Comparison of ENCODE assay signal across 13 cellular contexts in the genomic region with DNA sequence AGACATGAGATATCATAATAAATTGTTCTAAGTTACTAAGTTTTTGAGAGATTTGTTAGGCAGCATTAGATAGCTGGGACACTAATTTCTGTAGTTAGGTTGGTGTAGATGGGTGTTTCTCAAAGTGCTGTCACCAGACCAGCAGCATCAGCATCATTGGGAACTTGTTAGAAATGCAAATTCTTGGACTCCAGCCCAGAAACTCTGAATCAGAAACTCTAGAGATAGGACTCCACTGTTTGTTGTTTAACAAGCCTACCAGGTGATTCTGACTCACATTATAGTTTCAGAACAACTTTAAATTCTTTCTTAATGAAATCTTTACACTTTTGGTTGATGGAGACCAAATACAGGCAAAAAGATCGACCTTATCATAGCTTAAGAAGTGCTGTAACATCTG.
DNase-seq lines count a peak whose midpoint lies in the region; ATAC-seq and TF ChIP-seq lines count a peak whose summit lies in the region.
"Had no signal": no experiment of that assay in that cellular context is flagged by ENCODE, and none has a peak within 500 bp of the region (broad histone marks: within the 10 kb centered on the region; RNA-seq: fewer than 3 reads in every experiment).

No MANE protein-coding gene starts in this region.

- no peak overlapping the region for H2BK120ac ChIP-seq in IMR-90 (ENCODE audit: low read depth, low read length)

- H2AK5ac ChIP-seq in IMR-90 (ENCODE audit: low read depth, low read length) = no peak overlapping the region

- POLR2A ChIA-PET in IMR-90 (lab: Charles Lee; ENCODE audit: unreplicated experiment) = no interaction called here

- dilution Hi-C loops in IMR-90 (cut with HindIII; ENCODE audit: low sequenced_read_pairs, unreplicated experiment) = no loop called here

- H3K4ac ChIP-seq in IMR-90 (ENCODE audit: low read depth, low read length) = no peak overlapping the region

- H3K4me1 ChIP-seq in DND-41 (ENCODE audit: insufficient read depth, low read length) (no peaks in the 10 kb centered on the region), IMR-90 (ENCODE audit: control insufficient read depth, insufficient read depth, low read length) (no peaks in the 10 kb centered on the region), aorta (ENCODE audit: control insufficient read depth in 1 of 2, insufficient read depth in 2 of 2, low read length in 2 of 2) (no peaks in the 10 kb centered on the region)
- H3K4me1 ChIP-seq: SJCRH30, stomach had no signal

- H4K20me1 ChIP-seq in DND-41 (ENCODE audit: insufficient read depth, low read length) (no peaks in the 10 kb centered on the region), IMR-90 (ENCODE audit: insufficient read depth, low read length) (no peaks in the 10 kb centered on the region)

- DNase-seq in DND-41 (no peak), IMR-90 (peak; percentile 69), astrocyte of the spinal cord (ENCODE audit: low read depth, low spot score) (peak; percentile 86), kidney tubule cell (ENCODE audit: low spot score) (peak; percentile 89), globus pallidus (ENCODE audit: low spot score) (no peak), aorta (no peak), AG20443 (ENCODE audit: low spot score) (no peak)
- DNase-seq: activated CD4-positive, alpha-beta T cell treated with anti-CD3 and anti-CD28 coated beads, Interleukin-2, amount 10 ng/mL, durations not matched to agents 24 days and 14 days; NCI-H2081 treated with DMSO at 0.1 percent for 48 hours; stimulated activated CD4-positive, alpha-beta T cell treated with anti-CD3 and anti-CD28 coated beads, Interleukin-2, amount 100 ng/mL, for 24 hours; stomach had no signal

- no peaks in the 10 kb centered on the region for H3K9me1 ChIP-seq in IMR-90 (ENCODE audit: insufficient read depth, low read length)

- H3K27me3 ChIP-seq in DND-41 (ENCODE audit: insufficient read depth, low read length, poor library complexity) (no peaks in the 10 kb centered on the region), IMR-90 (ENCODE audit: control insufficient read depth, insufficient read depth, low read length) (no peaks in the 10 kb centered on the region), aorta (ENCODE audit: control insufficient read depth in 1 of 2, insufficient read depth in 2 of 2, low read length in 1 of 2) (no peaks in the 10 kb centered on the region)
- H3K27me3 ChIP-seq: SJCRH30, stomach had no signal

- H3K23ac ChIP-seq in IMR-90 (ENCODE audit: low read depth, low read length) = no peak overlapping the region

- no peak overlapping the region for H3K9ac ChIP-seq in DND-41 (ENCODE audit: low read depth, low read length)
- no peak overlapping the region for H3K9ac ChIP-seq in IMR-90 (ENCODE audit: low read depth, low read length)

- H2BK15ac ChIP-seq in IMR-90 (ENCODE audit: low read depth, low read length) = no peak overlapping the region

- 0 out of 2 replicates have a peak overlapping the region, but pooled peaks have one; percentile 17 for H2AFZ ChIP-seq in DND-41 (ENCODE audit: low read depth, low read length)
- no peak overlapping the region for H2AFZ ChIP-seq in IMR-90 (replicated peaks; ENCODE audit: low read length, poor library complexity)

- no peak overlapping the region for H3K18ac ChIP-seq in IMR-90 (ENCODE audit: low read depth, low read length)

- peaks cover 2% of the 10 kb centered on the region for H3K9me3 ChIP-seq in DND-41 (ENCODE audit: insufficient read depth, low read length, severe bottlenecking)
- no peaks in the 10 kb centered on the region; the same call in 1 of the 2 replicates for H3K9me3 ChIP-seq in IMR-90 (ENCODE audit: control insufficient read depth, insufficient read depth, low read length)
- H3K9me3 ChIP-seq in aorta (ENCODE audit: control insufficient read depth, low read length) = no peaks in the 10 kb centered on the region
- H3K9me3 ChIP-seq: SJCRH30, stomach had no signal

- no peak overlapping the region for H2BK20ac ChIP-seq in IMR-90 (ENCODE audit: low read depth, low read length)

- in situ Hi-C loops in IMR-90 (cut with MboI; ENCODE audit: low sequenced_read_pairs) = no loop called here
- in situ Hi-C loops in astrocyte of the spinal cord (cut with HindIII; ENCODE audit: low sequenced_read_pairs) = no loop called here

- H3K36me3 ChIP-seq in DND-41 (ENCODE audit: insufficient read depth, low read length) = no peaks in the 10 kb centered on the region
- H3K36me3 ChIP-seq in IMR-90 (ENCODE audit: control insufficient read depth, insufficient read depth, low read length) = no peaks in the 10 kb centered on the region
- H3K36me3 ChIP-seq in aorta (ENCODE audit: control insufficient read depth in 1 of 2, insufficient read depth in 2 of 2, low read length in 1 of 2) = no peaks in the 10 kb centered on the region
- H3K36me3 ChIP-seq: SJCRH30, stomach had no signal

- TF ChIP-seq RAD21 in IMR-90 (IDR thresholded peaks at IDR 0.05; ENCODE audit: low read length) = no peak

- BruUV-seq in IMR-90 (replicated peaks; lab: Mats Ljungman, UMichigan) = no TSS peak

- no peaks in the 10 kb centered on the region for H3K79me2 ChIP-seq in DND-41 (ENCODE audit: insufficient read depth, low read length)

- no peak for ATAC-seq in DND-41 (ENCODE audit: insufficient read depth, low read depth)
- no peak for ATAC-seq in IMR-90 (ENCODE audit: low read depth)
- ATAC-seq in GM19467 (IDR thresholded peaks at IDR 0.05; ENCODE audit: unreplicated experiment) = no peak
- no peak for ATAC-seq in aorta (ENCODE audit: low FRiP score)

- CTCF ChIA-PET in IMR-90 (lab: Yijun Ruan, JAX) = no interaction called here

- H3K14ac ChIP-seq in IMR-90 (replicated peaks; ENCODE audit: low read depth, low read length) = no peak overlapping the region

- no CpG with 5 or more reads among the region's 1 CpG for WGBS in IMR-90 (ENCODE audit: extremely low coverage in 2 of 2, insufficient read length in 1 of 2), 2 experiments
- WGBS in aorta, 2 donors = 77% methylated on average over 1 of the region's 1 CpG

- H3K4me2 ChIP-seq in DND-41 (ENCODE audit: insufficient read depth, low read length) (no peak overlapping the region), IMR-90 (ENCODE audit: low read depth, low read length) (no peak overlapping the region)

- no peak overlapping the region for H4K5ac ChIP-seq in IMR-90 (ENCODE audit: low read depth, low read length)

- H3K27ac ChIP-seq in DND-41 (ENCODE audit: low read length) (no peak overlapping the region), IMR-90 (ENCODE audit: insufficient read depth, low read length) (no peak overlapping the region), aorta (ENCODE audit: low read depth in 1 of 2, low read length in 2 of 2) (no peak overlapping the region)
- H3K27ac ChIP-seq: SJCRH30, stomach had no signal

- H4K91ac ChIP-seq in IMR-90 (ENCODE audit: insufficient read depth, low read depth, low read length) = no peak overlapping the region

- H4K8ac ChIP-seq in IMR-90 (ENCODE audit: low read depth in 2 of 2, low read length in 2 of 2) = no peak overlapping the region

- no peak for TF ChIP-seq POLR2A in IMR-90 (IDR thresholded peaks at IDR 0.05; ENCODE audit: low read depth, low read length)

- TF ChIP-seq CTCF in DND-41 (IDR thresholded peaks at IDR 0.05; ENCODE audit: borderline replicate concordance, extremely low read depth, low read length, poor library complexity, severe bottlenecking) (no peak), IMR-90 (conservative IDR thresholded peaks at IDR 0.05; ENCODE audit: low read depth, low read length) (no peak), astrocyte of the spinal cord (IDR thresholded peaks at IDR 0.05; ENCODE audit: low read depth, low read length) (no peak)

- H2AK9ac ChIP-seq in IMR-90 (replicated peaks; ENCODE audit: low read depth, low read length, poor library complexity) = no peak overlapping the region

- no peak overlapping the region for H3K56ac ChIP-seq in IMR-90 (ENCODE audit: extremely low read depth, insufficient read depth, low read length)

- no peak overlapping the region for H2BK5ac ChIP-seq in IMR-90 (ENCODE audit: low read depth, low read length, poor library complexity, severe bottlenecking)

- intact Hi-C loops in IMR-90 (cut with micrococcal nuclease) = no loop called here
- intact Hi-C loops in aorta (cut with DNase I) = no loop called here

- no peaks in the 10 kb centered on the region for H3K79me1 ChIP-seq in IMR-90 (ENCODE audit: low read depth in 1 of 2, low read length in 2 of 2)

- H3K4me3 ChIP-seq in DND-41 (ENCODE audit: low read depth in 1 of 2, low read length in 2 of 2) (no peak overlapping the region), IMR-90 (ENCODE audit: insufficient read depth, low read depth, low read length) (no peak overlapping the region), astrocyte of the spinal cord (ENCODE audit: low read depth, low read length) (no peak overlapping the region), aorta (ENCODE audit: low read length in 2 of 2) (no peak overlapping the region)
- H3K4me3 ChIP-seq: SJCRH30, stomach had no signal

TF ChIP-seq in IMR-90, 13 proteins besides CTCF, POLR2A, EP300 and RAD21:
- no peak for TF ChIP-seq MXI1 (IDR thresholded peaks at IDR 0.05; ENCODE audit: borderline replicate concordance, low read depth, low read length)
- TF ChIP-seq RCOR1 (IDR thresholded peaks at IDR 0.05; ENCODE audit: insufficient replicate concordance, low read length) = no peak
- TF ChIP-seq, protein P1, sequence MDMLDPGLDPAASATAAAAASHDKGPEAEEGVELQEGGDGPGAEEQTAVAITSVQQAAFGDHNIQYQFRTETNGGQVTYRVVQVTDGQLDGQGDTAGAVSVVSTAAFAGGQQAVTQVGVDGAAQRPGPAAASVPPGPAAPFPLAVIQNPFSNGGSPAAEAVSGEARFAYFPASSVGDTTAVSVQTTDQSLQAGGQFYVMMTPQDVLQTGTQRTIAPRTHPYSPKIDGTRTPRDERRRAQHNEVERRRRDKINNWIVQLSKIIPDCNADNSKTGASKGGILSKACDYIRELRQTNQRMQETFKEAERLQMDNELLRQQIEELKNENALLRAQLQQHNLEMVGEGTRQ (IDR thresholded peaks at IDR 0.05; ENCODE audit: low read depth, low read length) = no peak
- no peak for TF ChIP-seq RFX5 (IDR thresholded peaks at IDR 0.05; ENCODE audit: low read depth, low read length)
- no peak for TF ChIP-seq CHD1 (IDR thresholded peaks at IDR 0.05; ENCODE audit: low read depth, low read length)
- TF ChIP-seq SMC3 (IDR thresholded peaks at IDR 0.05; ENCODE audit: low read depth, low read length) = no peak
- TF ChIP-seq BHLHE40 (IDR thresholded peaks at IDR 0.05; ENCODE audit: low read depth, low read length) = no peak
- no peak for TF ChIP-seq MAFK (IDR thresholded peaks at IDR 0.05; ENCODE audit: low read depth, low read length)
- no peak for TF ChIP-seq FOS (IDR thresholded peaks at IDR 0.05; ENCODE audit: low read depth, low read length)
TF ChIP-seq in IMR-90: peak in this region for 0.

Comparison
In these comparisons a context has a peak if more than half of its experiments do, and no peak if none do; other contexts are left out.
1. DNase-seq: peak in IMR-90 (single experiment), astrocyte of the spinal cord (single experiment) and kidney tubule cell (single experiment); none in DND-41 (single experiment), globus pallidus (single experiment), aorta (0 of 2) and AG20443 (single experiment).